8 cellular contexts compared by ENCODE assay signal in the genomic region with DNA sequence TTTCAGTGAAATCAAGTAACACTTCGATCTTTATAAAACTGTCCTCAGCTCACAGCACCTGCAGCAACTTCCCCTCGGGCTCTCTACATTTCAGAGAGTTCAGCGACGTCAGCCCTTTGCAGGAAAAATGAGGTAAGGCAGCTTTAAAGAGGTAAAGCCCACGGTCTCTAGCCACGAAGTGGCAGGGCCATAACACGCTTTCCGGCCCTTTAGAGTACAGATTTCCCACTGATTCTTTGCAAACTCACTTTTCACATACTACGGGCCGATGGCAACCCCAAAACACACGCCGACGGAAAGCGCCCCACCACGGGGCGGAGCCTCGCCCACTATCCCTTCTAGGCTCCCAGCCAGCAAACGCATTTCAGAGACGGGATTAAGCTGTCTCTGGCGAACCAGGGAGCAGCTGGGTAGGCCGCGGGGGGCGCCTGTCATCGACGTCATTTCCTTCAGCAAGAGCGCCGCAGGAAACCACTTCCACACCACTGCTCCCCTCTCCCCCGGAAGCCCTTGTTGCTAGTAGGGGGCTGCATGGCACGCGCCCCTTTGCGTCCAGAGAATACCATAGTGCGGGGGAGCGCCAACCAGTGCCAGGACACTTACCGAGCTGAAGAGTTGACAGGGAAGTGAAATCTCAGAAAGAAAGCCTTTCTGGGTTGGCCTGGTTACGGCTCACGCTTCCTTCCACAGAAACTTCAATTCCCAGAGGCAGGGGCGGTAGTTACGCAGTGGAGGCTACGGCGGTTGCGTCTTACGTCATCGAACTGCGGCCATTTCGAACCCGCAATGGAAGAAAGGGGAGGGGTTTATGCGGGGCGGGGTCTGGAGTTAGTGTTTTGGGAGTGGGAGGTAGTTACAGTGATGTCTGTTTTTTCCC. TPM values are rescaled to one million over a fixed set of nuclear protein-coding genes. Genes with fewer than 3 reads are reported as not detected.
DNase-seq lines count a peak whose midpoint lies in the region; ATAC-seq, FAIRE-seq and TF ChIP-seq lines count a peak whose summit lies in the region.

A gene with protein sequence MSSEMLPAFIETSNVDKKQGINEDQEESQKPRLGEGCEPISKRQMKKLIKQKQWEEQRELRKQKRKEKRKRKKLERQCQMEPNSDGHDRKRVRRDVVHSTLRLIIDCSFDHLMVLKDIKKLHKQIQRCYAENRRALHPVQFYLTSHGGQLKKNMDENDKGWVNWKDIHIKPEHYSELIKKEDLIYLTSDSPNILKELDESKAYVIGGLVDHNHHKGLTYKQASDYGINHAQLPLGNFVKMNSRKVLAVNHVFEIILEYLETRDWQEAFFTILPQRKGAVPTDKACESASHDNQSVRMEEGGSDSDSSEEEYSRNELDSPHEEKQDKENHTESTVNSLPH (minus strand): TSS at position 730 of the 877 bp plus-strand sequence. CDS start 4,701 bp downstream, outside the sequence.

- H3K27me3 ChIP-seq in heart right ventricle (peaks cover 0 to 14% (median 0%) of the 10 kb centered on the region in 7 donors), upper lobe of right lung (no peaks in the 10 kb centered on the region)

- peaks cover 17 to 26% (median 20%) of the 10 kb centered on the region in 3 donors for H3K4me1 Mint-ChIP-seq in T-cell

- H3K4me1 ChIP-seq in heart right ventricle = peaks cover 0 to 15% (median 6%) of the 10 kb centered on the region in 9 donors
- H3K4me1 ChIP-seq in upper lobe of right lung = peaks cover 5% of the 10 kb centered on the region

- ATAC-seq in HG02840 (IDR thresholded peaks at IDR 0.05; ENCODE audit: low FRiP score, unreplicated experiment) (peak; percentile 97), T-cell (replicated peaks in 1 of 4) (peak; percentile 88 to 93 (median 92)), heart right ventricle (peak; percentile 97 to 99 (median 99)), upper lobe of right lung (peak; percentile 97)

- H3K36me3 ChIP-seq in heart right ventricle (peaks cover 0 to 3% (median 0%) of the 10 kb centered on the region in 9 donors), upper lobe of right lung (no peaks in the 10 kb centered on the region)

- peak within 1 kb of the TSS; percentile 99 to 100 for H3K27ac Mint-ChIP-seq in T-cell

- POLR2A ChIA-PET in T-cell (lab: Charles Lee) = interaction anchor here (0.6 to 1.3 kb wide), 11 partner anchors 9 to 623 kb away, joined by 3 to 14 read pairs (median 3); a partner anchor contains a TSS

- FAIRE-seq in GM12891 (lab: Jason Lieb, UNC) = peak; percentile 99

- intact Hi-C loops in heart right ventricle (cut with DNase I) = loop anchor here in 9 of 10 donors (1.0 to 10.0 kb wide), 18 partner anchors 81 to 566 kb away; a partner anchor contains a TSS
- intact Hi-C loops in posterior cingulate gyrus (cut with DNase I) = loop anchor here (1.0 to 2.0 kb wide), 2 partner anchors 331 to 387 kb away; a partner anchor contains a TSS
- intact Hi-C loops in upper lobe of right lung (cut with DNase I) = loop anchor here (10.0 kb wide), 1 partner anchor 241 kb away; no protein-coding TSS in a partner anchor

- no peaks in the 10 kb centered on the region for H3K9me3 ChIP-seq in heart right ventricle
- H3K9me3 ChIP-seq in upper lobe of right lung = no peaks in the 10 kb centered on the region

- H3K4me3 Mint-ChIP-seq in T-cell = peak within 1 kb of the TSS; percentile 86 to 99 (median 98)

- H3K4me3 ChIP-seq in heart right ventricle (peak within 1 kb of the TSS; percentile 32 to 70 (median 64)), upper lobe of right lung (peak within 1 kb of the TSS; percentile 68)

- DNase-seq in GM12891 (ENCODE audit: insufficient read length, low spot score) = peak; percentile 61
- DNase-seq in NCI-H1436 treated with DMSO at 0.1 percent for 48 hours (lab: John Stamatoyannopoulos, UW) = peak; percentile 91
- DNase-seq in T-cell = peak; percentile 86 to 99 (median 97)
- peak; percentile 97 for DNase-seq in amniotic stem cell (lab: John Stamatoyannopoulos, UW)
- DNase-seq in heart right ventricle = peak; percentile 96 to 98
- peak; percentile 96 to 100 (median 97) for DNase-seq in posterior cingulate gyrus
- peak; percentile 99 for DNase-seq in upper lobe of right lung

- H3K9me3 Mint-ChIP-seq in T-cell = no peaks in the 10 kb centered on the region

- TF ChIP-seq CTCF in heart right ventricle (IDR thresholded peaks at IDR 0.05) = peak in 3 of 9 donors; percentile 13 to 25 (median 17)
- TF ChIP-seq CTCF in upper lobe of right lung (IDR thresholded peaks at IDR 0.05) = no peak

- peak within 1 kb of the TSS; percentile 86 to 97 (median 94) for H3K27ac ChIP-seq in heart right ventricle
- peak within 1 kb of the TSS; percentile 98 for H3K27ac ChIP-seq in upper lobe of right lung

- WGBS in heart right ventricle, 2 donors = 0% methylated on average over 48 of the region's 48 CpGs

- CTCF ChIA-PET in T-cell (lab: Charles Lee) = interaction anchor here (0.6 to 3.0 kb wide), 23 partner anchors 29 to 1421 kb away, joined by 3 to 27 read pairs (median 4); a partner anchor contains a TSS

- no peaks in the 10 kb centered on the region for H3K36me3 Mint-ChIP-seq in T-cell

- H3K27me3 Mint-ChIP-seq in T-cell = peaks cover 24 to 25% of the 10 kb centered on the region in 2 donors

- TF ChIP-seq POLR2A in GM12891 (IDR thresholded peaks at IDR 0.05; ENCODE audit: low read depth, low read length) = peak; percentile 68

TF ChIP-seq in GM12891, 5 proteins besides CTCF, POLR2A, EP300 and RAD21:
- TF ChIP-seq TAF1 (IDR thresholded peaks at IDR 0.05; ENCODE audit: low read depth, low read length) (peak; percentile 55; the same call in 1 of the 2 replicates), SPI1 (IDR thresholded peaks at IDR 0.05; ENCODE audit: low read depth, low read length) (peak; percentile 3; the same call in 1 of the 2 replicates), POLR2AphosphoS5 (IDR thresholded peaks at IDR 0.05; ENCODE audit: low read depth, low read length) (peak; percentile 66; the same call in 1 of the 2 replicates), POU2F2 (IDR thresholded peaks at IDR 0.05; ENCODE audit: low read depth, low read length) (peak; percentile 34; the same call in 1 of the 2 replicates), PAX5 (IDR thresholded peaks at IDR 0.05; ENCODE audit: insufficient read depth, low read length, severe bottlenecking) (no peak)

RNA-seq across cellular contexts. Expression of the gene that starts here (rescaled TPM):
- polyA plus RNA-seq in GM12891 (2012; ENCODE audit: low read depth, missing spikeins) = 3.7 TPM
- total RNA-seq in T-cell = 1 to 10 TPM; 3.4 to 5.3 (median 4.0) TPM
- 1 to 10 TPM; 2.8 to 5.0 (median 3.9) TPM for total RNA-seq in heart right ventricle
- 1 to 10 TPM; 1.9 to 4.0 TPM for polyA plus RNA-seq in heart right ventricle
- total RNA-seq in upper lobe of right lung = 5.0 TPM

Comparison
In these comparisons a context has a peak if more than half of its experiments do, and no peak if none do; other contexts are left out.
1. Peak in every context shown above with its lines: DNase-seq, ATAC-seq, H3K4me3 ChIP-seq and H3K27ac ChIP-seq.